11 cellular contexts compared by ENCODE assay signal in the genomic region with DNA sequence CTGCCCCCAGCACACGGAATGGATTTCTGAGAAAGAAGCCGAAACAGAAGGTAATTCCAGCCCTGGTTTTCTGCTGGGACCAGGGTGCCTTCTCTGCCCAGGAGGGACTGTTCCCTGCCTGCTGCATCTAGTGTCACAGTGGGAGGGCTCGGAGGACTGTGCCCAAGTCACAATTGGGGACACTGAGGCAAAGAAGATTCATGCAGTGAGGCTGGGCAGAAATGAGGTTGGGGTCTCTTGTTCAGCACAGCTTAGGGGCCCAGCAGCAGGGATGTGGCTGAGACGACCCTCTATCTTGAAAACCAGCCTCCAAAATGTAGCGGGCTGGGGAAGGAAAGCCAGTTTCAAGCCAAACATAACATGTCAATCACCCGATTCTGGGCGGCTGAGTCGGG. TPM values are rescaled to one million over a fixed set of nuclear protein-coding genes. Genes with fewer than 3 reads are reported as not detected.
DNase-seq lines count a peak whose midpoint lies in the region; ATAC-seq lines count a peak whose summit lies in the region.
"Had no signal": no experiment of that assay in that cellular context is flagged by ENCODE, and none has a peak within 500 bp of the region (broad histone marks: within the 10 kb centered on the region; RNA-seq: fewer than 3 reads in every experiment).

No MANE protein-coding gene starts in this region.

- H2AFZ ChIP-seq in GM23248: peak overlapping the region; percentile 28; the same call in 1 of the 2 replicates

- peak; percentile 1 for ATAC-seq in activated naive CD8-positive, alpha-beta T cell treated with anti-CD3 and anti-CD28 coated beads, Interleukin-2, amount 10 ng/mL, durations not matched to agents 7 days and 5 days (ENCODE audit: low read depth)
- ATAC-seq in naive thymus-derived CD8-positive, alpha-beta T cell: no peak
- ATAC-seq in GM18861 (IDR thresholded peaks at IDR 0.05; ENCODE audit: unreplicated experiment): no peak

- no peaks in the 10 kb centered on the region for H3K27me3 ChIP-seq in BLaER1
- H3K27me3 ChIP-seq in GM23248 (replicated peaks; ENCODE audit: insufficient read depth): no peaks in the 10 kb centered on the region
- H3K27me3 ChIP-seq: vagina had no signal

- peak overlapping the region; percentile 95 for H3K27ac Mint-ChIP-seq in activated naive CD8-positive, alpha-beta T cell treated with anti-CD3 and anti-CD28 coated beads, Interleukin-2, amount 10 ng/mL, durations not matched to agents 7 days and 5 days
- peak overlapping the region; percentile 92 to 100 (median 99) for H3K27ac Mint-ChIP-seq in naive thymus-derived CD8-positive, alpha-beta T cell

- peaks cover 22% of the 10 kb centered on the region for H3F3A ChIP-seq in GM23248 (ENCODE audit: insufficient read depth)

- H3K9ac ChIP-seq in BLaER1 (peak overlapping the region; percentile 47; the same call in 1 of the 2 replicates), GM23248 (peak overlapping the region; percentile 60)

- peak overlapping the region; percentile 80 for H3K4me2 ChIP-seq in BLaER1
- peak overlapping the region; percentile 17 for H3K4me2 ChIP-seq in GM23248 (ENCODE audit: unreplicated experiment)

- DNase-seq in GM23248 (no peak), inferior parietal cortex (ENCODE audit: extremely low spot score) (no peak), SKM-1 (lab: John Stamatoyannopoulos, UW; ENCODE audit: unreplicated experiment) (no peak)
- DNase-seq in activated naive CD8-positive, alpha-beta T cell treated with anti-CD3 and anti-CD28 coated beads, Interleukin-2, amount 10 ng/mL, durations not matched to agents 7 days and 5 days: no peak
- peak in 1 of 10 donors; percentile 47 for DNase-seq in naive thymus-derived CD8-positive, alpha-beta T cell
- DNase-seq in stimulated activated CD4-positive, alpha-beta T cell treated with anti-CD3 and anti-CD28 coated beads, Interleukin-4, amount 100 ng/mL, for 4 hours: no peak
- DNase-seq: COR-L47 had no signal

- POLR2A ChIA-PET in activated naive CD8-positive, alpha-beta T cell treated with anti-CD3 and anti-CD28 coated beads, Interleukin-2, amount 10 ng/mL, durations not matched to agents 7 days and 5 days (lab: Charles Lee): interaction anchor here (0.7 to 4.9 kb wide), 14 partner anchors 14 to 788 kb away, joined by 3 to 25 read pairs (median 5); no protein-coding TSS in a partner anchor
- POLR2A ChIA-PET in naive thymus-derived CD8-positive, alpha-beta T cell (lab: Charles Lee): interaction anchor here (0.6 to 9.3 kb wide), 22 partner anchors 8 to 293 kb away, joined by 3 to 167 read pairs (median 5); a partner anchor contains a TSS

- H3K36me3 ChIP-seq in BLaER1 (no peaks in the 10 kb centered on the region), GM23248 (ENCODE audit: low read depth) (no peaks in the 10 kb centered on the region)
- H3K36me3 ChIP-seq: neutrophil, vagina had no signal

- H3K4me3 ChIP-seq in BLaER1 (peak overlapping the region; percentile 33), GM23248 (peak overlapping the region; percentile 45; the same call in 1 of the 2 replicates)

- H3K9me2 ChIP-seq in GM23248 (ENCODE audit: insufficient read depth): no peaks in the 10 kb centered on the region

- in situ Hi-C loops in GM23248 (cut with MboI): no loop called here

- H3K4me1 Mint-ChIP-seq in activated naive CD8-positive, alpha-beta T cell treated with anti-CD3 and anti-CD28 coated beads, Interleukin-2, amount 10 ng/mL, durations not matched to agents 7 days and 5 days: peaks cover 61% of the 10 kb centered on the region
- peaks cover 33 to 91% (median 79%) of the 10 kb centered on the region in 4 donors for H3K4me1 Mint-ChIP-seq in naive thymus-derived CD8-positive, alpha-beta T cell

- H3K9me3 ChIP-seq in BLaER1: no peaks in the 10 kb centered on the region
- no peaks in the 10 kb centered on the region for H3K9me3 ChIP-seq in GM23248 (ENCODE audit: low read depth)
- H3K9me3 ChIP-seq: neutrophil, vagina had no signal

- H3K4me1 ChIP-seq in BLaER1: peaks cover 96% of the 10 kb centered on the region
- H3K4me1 ChIP-seq in GM23248 (ENCODE audit: insufficient read depth): peaks cover 19% of the 10 kb centered on the region

- H3K36me3 Mint-ChIP-seq in activated naive CD8-positive, alpha-beta T cell treated with anti-CD3 and anti-CD28 coated beads, Interleukin-2, amount 10 ng/mL, durations not matched to agents 7 days and 5 days: peaks cover 3% of the 10 kb centered on the region
- H3K36me3 Mint-ChIP-seq in naive thymus-derived CD8-positive, alpha-beta T cell: peaks cover 0 to 9% (median 0%) of the 10 kb centered on the region in 3 donors

- peak overlapping the region; percentile 91 for H3K4me3 Mint-ChIP-seq in activated naive CD8-positive, alpha-beta T cell treated with anti-CD3 and anti-CD28 coated beads, Interleukin-2, amount 10 ng/mL, durations not matched to agents 7 days and 5 days
- H3K4me3 Mint-ChIP-seq in naive thymus-derived CD8-positive, alpha-beta T cell: peak overlapping the region; percentile 97 to 99 (median 98)

- no peaks in the 10 kb centered on the region for H4K20me1 ChIP-seq in BLaER1
- H4K20me1 ChIP-seq in GM23248 (ENCODE audit: insufficient read depth): no peaks in the 10 kb centered on the region

- WGBS in GM23248 (ENCODE audit: low coverage in 1 of 2, low lambda C conversion rate in 2 of 2, missing lambda C conversion rate in 2 of 2), 2 experiments: 72 to 75% methylated on average over 8 of the region's 8 CpGs

- H3K27ac ChIP-seq in BLaER1: peak overlapping the region; percentile 70
- peak overlapping the region; percentile 47 for H3K27ac ChIP-seq in GM23248
- H3K27ac ChIP-seq: neutrophil, vagina had no signal

- H3K27me3 Mint-ChIP-seq in activated naive CD8-positive, alpha-beta T cell treated with anti-CD3 and anti-CD28 coated beads, Interleukin-2, amount 10 ng/mL, durations not matched to agents 7 days and 5 days: no peaks in the 10 kb centered on the region
- no peaks in the 10 kb centered on the region for H3K27me3 Mint-ChIP-seq in naive thymus-derived CD8-positive, alpha-beta T cell

- H3K79me2 ChIP-seq in GM23248 (ENCODE audit: insufficient read depth): no peaks in the 10 kb centered on the region

- no peaks in the 10 kb centered on the region for H3K9me3 Mint-ChIP-seq in activated naive CD8-positive, alpha-beta T cell treated with anti-CD3 and anti-CD28 coated beads, Interleukin-2, amount 10 ng/mL, durations not matched to agents 7 days and 5 days
- no peaks in the 10 kb centered on the region for H3K9me3 Mint-ChIP-seq in naive thymus-derived CD8-positive, alpha-beta T cell

RNA-seq across cellular contexts. Expression of a gene that starts 0.6 kb away (rescaled TPM):
- 0.76 and 1.5 TPM in 2 replicates for total RNA-seq in GM23248 (2014; rRNA removed; shearing (Covaris generic))
- 0.90 and 1.2 TPM in 2 replicates for polyA plus RNA-seq in GM23248 (2016; fragmentation: Nextera tagmentation; extraction: Ambion mirVana)
- 10 to 100 TPM; 27.2 to 27.5 TPM for total RNA-seq in activated naive CD8-positive, alpha-beta T cell treated with anti-CD3 and anti-CD28 coated beads, Interleukin-2, amount 10 ng/mL, durations not matched to agents 7 days and 5 days
- total RNA-seq in naive thymus-derived CD8-positive, alpha-beta T cell: 10 to 100 TPM; 29.3 to 29.4 TPM
- polyA plus RNA-seq in naive thymus-derived CD8-positive, alpha-beta T cell: 10 to 100 TPM; 26.5 to 47.1 (median 33.9) TPM

Comparison
In these comparisons a context has a peak if more than half of its experiments do, and no peak if none do; other contexts are left out.
1. RNA of a gene that starts 0.6 kb away (total RNA-seq): 29.3 to 29.4 TPM in naive thymus-derived CD8-positive, alpha-beta T cell and 27.2 to 27.5 TPM in activated naive CD8-positive, alpha-beta T cell treated with anti-CD3 and anti-CD28 coated beads, Interleukin-2, amount 10 ng/mL, durations not matched to agents 7 days and 5 days; 0.76 to 1.5 TPM in GM23248; every median in the first group is over 10 times any median in the second.